ENCODE assay signal across 22 cellular contexts in genomic region chr15:33730815-33731214, GRCh38.
DNase-seq lines count a peak whose midpoint lies in the region; ATAC-seq, FAIRE-seq and TF ChIP-seq lines count a peak whose summit lies in the region.
"Had no signal": no experiment of that assay in that cellular context is flagged by ENCODE, and none has a peak within 500 bp of the region (broad histone marks: within the 10 kb centered on the region; RNA-seq: fewer than 3 reads in every experiment).

No MANE protein-coding gene starts in this region.

- RAD21 ChIA-PET in GM12878 (lab: Charles Lee; ENCODE audit: unreplicated experiment): interaction anchor here (3.1 kb wide), 1 partner anchor 438 kb away, joined by 9 read pairs; no protein-coding TSS in a partner anchor

- intact Hi-C loops in GM12878 (cut with micrococcal nuclease; ENCODE audit: unreplicated experiment): no loop called here

- H4K20me1 ChIP-seq in GM12878 (ENCODE audit: control insufficient read depth, insufficient read depth): no peaks in the 10 kb centered on the region

- in situ Hi-C loops in GM12878 (cut with MboI): no loop called here

- POLR2A ChIA-PET in GM12878 (lab: Charles Lee): interaction anchor here (0.7 kb wide), 1 partner anchor 55 kb away, joined by 3 read pairs; no protein-coding TSS in a partner anchor

- SMC1A ChIA-PET in GM12878 (lab: Charles Lee; ENCODE audit: uncharacterized antibody, unreplicated experiment): interaction anchor here (0.6 to 1.0 kb wide), 3 partner anchors 233 to 427 kb away, joined by 3 read pairs; no protein-coding TSS in a partner anchor

- no TSS peak for BruUV-seq in GM12878 (replicated peaks; lab: Mats Ljungman, UMichigan)

- no peaks in the 10 kb centered on the region for H3K4me1 ChIP-seq in GM12878 (ENCODE audit: control insufficient read depth, insufficient read depth, low read length)
- H3K4me1 ChIP-seq: esophagus squamous epithelium, HAP-1, psoas muscle, upper lobe of right lung had no signal

- no peak for TF ChIP-seq POLR2A in GM12878 (IDR thresholded peaks at IDR 0.05; ENCODE audit: low read depth, low read length)

- no peaks in the 10 kb centered on the region for H3K79me2 ChIP-seq in GM12878 (ENCODE audit: control insufficient read depth, insufficient read depth, low read length)

- no peak overlapping the region for H2AFZ ChIP-seq in GM12878 (ENCODE audit: control insufficient read depth, low read depth, low read length)

- no peak for TF ChIP-seq CTCF in GM12878 (IDR thresholded peaks at IDR 0.05 in 2 of 3, conservative IDR thresholded peaks at IDR 0.05 in 1 of 3; ENCODE audit: control insufficient read depth in 2 of 3, extremely low read depth in 1 of 3, insufficient read depth in 1 of 3, low read depth in 3 of 3, low read length in 3 of 3)

- H3K9ac ChIP-seq in GM12878 (ENCODE audit: control insufficient read depth, insufficient read depth, low read length): no peak overlapping the region

- H3K36me3 ChIP-seq in GM12878 (ENCODE audit: control insufficient read depth in 2 of 2, insufficient read depth in 2 of 2, low read length in 1 of 2): no peaks in the 10 kb centered on the region
- H3K36me3 ChIP-seq: brain microvascular endothelial cell, esophagus squamous epithelium, HAP-1, upper lobe of right lung had no signal

- no peaks in the 10 kb centered on the region for H3K27me3 ChIP-seq in GM12878 (replicated peaks in 1 of 2; ENCODE audit: control insufficient read depth in 2 of 2, insufficient read depth in 2 of 2, low read length in 1 of 2)
- H3K27me3 ChIP-seq: brain microvascular endothelial cell, esophagus squamous epithelium, upper lobe of right lung had no signal

- no peak for TF ChIP-seq RAD21 in GM12878 (IDR thresholded peaks at IDR 0.05; ENCODE audit: insufficient read depth, low read depth, low read length)

- H3K27ac ChIP-seq in GM12878 (ENCODE audit: control insufficient read depth, insufficient read depth): no peak overlapping the region
- H3K27ac ChIP-seq: brain microvascular endothelial cell, esophagus squamous epithelium, psoas muscle, upper lobe of right lung had no signal

- ATAC-seq in GM18520 (IDR thresholded peaks at IDR 0.05; ENCODE audit: unreplicated experiment) (peak; percentile 67), GM21619 (IDR thresholded peaks at IDR 0.05; ENCODE audit: unreplicated experiment) (peak; percentile 75), HG03457 (IDR thresholded peaks at IDR 0.05; ENCODE audit: unreplicated experiment) (peak; percentile 70), GM12878 (peak; percentile 82), HG02870 (IDR thresholded peaks at IDR 0.05; ENCODE audit: unreplicated experiment) (no peak)
- ATAC-seq: psoas muscle, upper lobe of right lung had no signal

- FAIRE-seq in GM12878 (lab: Jason Lieb, UNC): no peak
- FAIRE-seq: colon had no signal

- no peak for TF ChIP-seq EP300 in GM12878 (IDR thresholded peaks at IDR 0.05; ENCODE audit: borderline replicate concordance in 1 of 2, control insufficient read depth in 1 of 2, low read depth in 2 of 2, low read length in 2 of 2)

- H3K4me3 ChIP-seq in GM12878: no peak overlapping the region
- H3K4me3 ChIP-seq: esophagus squamous epithelium, HAP-1, psoas muscle, upper lobe of right lung had no signal

- WGBS in GM12878 (ENCODE audit: insufficient coverage, insufficient replicate concordance, low lambda C conversion rate, missing lambda C conversion rate): 9% methylated on average over 4 of the region's 4 CpGs

- H3K9me3 ChIP-seq in GM12878 (replicated peaks; ENCODE audit: control insufficient read depth, insufficient read depth, low read length): no peaks in the 10 kb centered on the region
- H3K9me3 ChIP-seq: esophagus squamous epithelium, HAP-1, psoas muscle, upper lobe of right lung had no signal

- CTCF ChIA-PET in GM12878 (lab: Yijun Ruan, JAX): interaction anchor here (0.9 to 3.5 kb wide), 3 partner anchors 8 to 499 kb away, joined by 3 to 24 read pairs (median 19); no protein-coding TSS in a partner anchor

- H3K4me2 ChIP-seq in GM12878 (ENCODE audit: control insufficient read depth, insufficient read depth): 0 out of 2 replicates have a peak overlapping the region, but pooled peaks have one; percentile 26

- no peak for DNase-seq in GM12878 (ENCODE audit: low read depth, low spot score)
- DNase-seq in NCI-H510A (lab: John Stamatoyannopoulos, UW): no peak
- no peak for DNase-seq in nucleus accumbens (lab: John Stamatoyannopoulos, UW)
- no peak for DNase-seq in OCI-M2 (lab: John Stamatoyannopoulos, UW; ENCODE audit: unreplicated experiment)
- DNase-seq: activated CD4-positive, alpha-beta memory T cell treated with anti-CD3 and anti-CD28 coated beads for 36 hours; activated gamma-delta T cell treated with Interleukin-2 at 50 U/mL for 16 hours; brain microvascular endothelial cell; DMS 273 treated with DMSO at 0.1 percent for 48 hours; esophagus squamous epithelium; kidney glomerular epithelial cell; NCI-H1436 treated with DMSO at 0.1 percent for 48 hours; NCI-H526; psoas muscle; Right ventricle myocardium superior; substantia nigra; upper lobe of right lung had no signal

TF ChIP-seq in GM12878, 131 proteins besides CTCF, POLR2A, EP300 and RAD21:
- no peak for TF ChIP-seq REST (IDR thresholded peaks at IDR 0.05; ENCODE audit: low read depth, low read length)
- no peak for TF ChIP-seq RFX5 (IDR thresholded peaks at IDR 0.05; ENCODE audit: low read depth, low read length)
- no peak for TF ChIP-seq SREBF2 (IDR thresholded peaks at IDR 0.05; ENCODE audit: low read length)
- no peak for TF ChIP-seq CBX5 (IDR thresholded peaks at IDR 0.05; ENCODE audit: low read depth)
- TF ChIP-seq NR2C2 (IDR thresholded peaks at IDR 0.05; ENCODE audit: borderline replicate concordance, control insufficient read depth, insufficient read length, low read depth): no peak
- TF ChIP-seq, protein P1, sequence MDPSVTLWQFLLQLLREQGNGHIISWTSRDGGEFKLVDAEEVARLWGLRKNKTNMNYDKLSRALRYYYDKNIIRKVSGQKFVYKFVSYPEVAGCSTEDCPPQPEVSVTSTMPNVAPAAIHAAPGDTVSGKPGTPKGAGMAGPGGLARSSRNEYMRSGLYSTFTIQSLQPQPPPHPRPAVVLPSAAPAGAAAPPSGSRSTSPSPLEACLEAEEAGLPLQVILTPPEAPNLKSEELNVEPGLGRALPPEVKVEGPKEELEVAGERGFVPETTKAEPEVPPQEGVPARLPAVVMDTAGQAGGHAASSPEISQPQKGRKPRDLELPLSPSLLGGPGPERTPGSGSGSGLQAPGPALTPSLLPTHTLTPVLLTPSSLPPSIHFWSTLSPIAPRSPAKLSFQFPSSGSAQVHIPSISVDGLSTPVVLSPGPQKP (IDR thresholded peaks at IDR 0.05; ENCODE audit: low read depth, low read length): no peak
- TF ChIP-seq CREM (IDR thresholded peaks at IDR 0.05; ENCODE audit: low read depth): no peak
- TF ChIP-seq IKZF2 (IDR thresholded peaks at IDR 0.05): no peak
- no peak for TF ChIP-seq EGR1 (IDR thresholded peaks at IDR 0.05; ENCODE audit: borderline replicate concordance in 1 of 2, low read depth in 2 of 2, low read length in 2 of 2)
- TF ChIP-seq TARDBP (IDR thresholded peaks at IDR 0.05; ENCODE audit: borderline replicate concordance): no peak
- no peak for TF ChIP-seq NFXL1 (IDR thresholded peaks at IDR 0.05; ENCODE audit: borderline replicate concordance)
- no peak for TF ChIP-seq RELB (IDR thresholded peaks at IDR 0.05; ENCODE audit: low read depth)
- TF ChIP-seq SMC3 (IDR thresholded peaks at IDR 0.05; ENCODE audit: borderline replicate concordance, low read length): no peak
- no peak for TF ChIP-seq SMAD1 (IDR thresholded peaks at IDR 0.05; ENCODE audit: low read depth, partially characterized antibody)
